Comparison of ENCODE assay signal across 8 cellular contexts in the genomic region with DNA sequence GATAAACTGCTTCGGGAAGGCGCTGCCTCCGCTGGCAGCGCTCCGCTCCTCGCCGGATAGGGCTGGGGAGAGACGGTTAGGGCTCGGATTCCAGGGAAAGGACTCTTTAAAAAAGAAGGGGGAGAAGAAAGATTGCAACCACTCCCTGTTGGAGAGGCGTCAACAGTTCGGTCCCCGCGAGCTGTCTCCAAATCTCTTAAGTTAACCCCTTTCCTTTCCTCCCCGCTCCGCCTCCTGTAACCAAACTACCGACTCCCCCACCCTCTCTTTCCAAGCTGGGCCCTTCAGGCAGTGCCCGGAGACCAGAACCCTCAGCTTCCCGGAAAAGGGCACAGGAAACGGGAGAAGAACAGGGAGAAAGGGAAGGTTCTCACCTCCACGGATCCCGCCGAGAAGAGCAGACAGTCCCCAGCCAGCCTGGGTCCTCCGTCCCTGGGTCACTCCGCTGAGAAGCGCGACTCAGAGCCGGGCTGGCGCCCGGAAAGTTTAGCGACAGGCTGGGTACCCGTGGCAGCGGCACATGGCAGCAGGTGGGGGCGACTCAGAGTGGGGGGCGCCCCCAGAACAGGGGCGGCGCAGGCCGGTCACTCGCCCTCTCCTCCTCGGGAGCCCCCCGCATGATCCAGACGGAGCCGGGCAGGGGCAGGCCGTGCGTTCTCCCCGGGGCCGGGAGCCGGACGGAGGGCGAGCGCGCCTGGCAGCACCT.
A peak's percentile ranks its signal among the peaks of the same experiment; 100 is the strongest.
DNase-seq lines count a peak whose midpoint lies in the region; ATAC-seq and TF ChIP-seq lines count a peak whose summit lies in the region.

No MANE protein-coding gene starts in this region.

- in situ Hi-C loops in KBM-7 (cut with MboI; ENCODE audit: low pct_unique_long_range_greater_than_20kb, low sequenced_read_pairs), result loop anchor here (25.0 kb wide), 1 partner anchor 268 kb away; a partner anchor contains a TSS

- ATAC-seq in GM21576 (IDR thresholded peaks at IDR 0.05; ENCODE audit: unreplicated experiment) (peak; percentile 5), HG03378 (IDR thresholded peaks at IDR 0.05; ENCODE audit: unreplicated experiment) (no peak)

- H3K27me3 ChIP-seq in GM06990 (replicated peaks; ENCODE audit: control insufficient read depth, insufficient read depth, low read length), result no peaks in the 10 kb centered on the region
- peaks cover 50% of the 10 kb centered on the region for H3K27me3 ChIP-seq in neutrophil

- H3K9me3 ChIP-seq in neutrophil, result no peaks in the 10 kb centered on the region

- H3K36me3 ChIP-seq in GM06990 (ENCODE audit: control insufficient read depth, insufficient read depth, low read length) (no peaks in the 10 kb centered on the region), neutrophil (no peaks in the 10 kb centered on the region)

- H3K4me1 ChIP-seq in neutrophil (ENCODE audit: control insufficient read depth in 1 of 2, insufficient read depth in 1 of 2, low read depth in 1 of 2, low read length in 1 of 2), result peaks cover 44 to 47% of the 10 kb centered on the region in 2 experiments

- peak overlapping the region; percentile 69 for H3K4me3 ChIP-seq in GM06990 (replicated peaks; ENCODE audit: low read depth, low read length)
- H3K4me3 ChIP-seq in neutrophil (ENCODE audit: low read depth in 1 of 2, low read length in 1 of 2), result peak overlapping the region; percentile 73 to 78

- TF ChIP-seq CTCF in GM06990 (IDR thresholded peaks at IDR 0.05; ENCODE audit: insufficient read depth, low read length, poor library complexity, severe bottlenecking) (no peak), neutrophil (IDR thresholded peaks at IDR 0.05) (no peak)

- H3K27ac ChIP-seq in neutrophil, result peak overlapping the region; percentile 59

- DNase-seq in GM06990 (ENCODE audit: extremely low read depth, insufficient read length) (peak; percentile 47), KBM-7 (peak; percentile 56), fibroblast of peridontal ligament (ENCODE audit: extremely low read depth) (peak; percentile 55), amniotic stem cell (lab: John Stamatoyannopoulos, UW) (no peak)
- DNase-seq in activated CD4-positive, alpha-beta T cell treated with anti-CD3 and anti-CD28 coated beads, Interleukin-2, amount 50 U/mL, for 1 hour, result peak; percentile 3
